In the genomic region with DNA sequence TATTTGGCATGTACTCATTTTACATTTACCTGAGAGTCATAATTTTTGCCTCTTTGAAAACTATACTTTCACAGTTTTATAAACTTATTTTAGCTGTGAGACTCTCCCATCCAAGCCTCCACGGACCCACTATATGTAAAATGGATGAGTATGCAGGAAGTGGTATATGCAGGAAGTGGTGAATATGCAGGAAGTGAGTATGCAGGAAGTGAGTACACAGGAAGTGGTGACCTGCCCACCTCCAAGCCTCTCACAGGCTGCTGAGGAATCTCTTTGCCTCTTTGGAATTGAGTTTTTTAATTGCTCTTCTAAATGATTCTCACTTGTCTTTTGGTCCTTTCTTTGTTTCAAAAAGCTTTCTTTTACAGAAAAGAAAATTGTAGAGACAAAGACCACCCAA, we compare ENCODE assay signal across 1 cellular context.
TF ChIP-seq lines count a peak whose summit lies in the region.

No MANE protein-coding gene starts in this region.

TF ChIP-seq in SK-N-SH treated with all-trans-retinoic acid at 6 μM for 48 hours, 23 proteins besides CTCF, POLR2A, EP300 and RAD21 (continued from another document):
- TF ChIP-seq, protein P1, sequence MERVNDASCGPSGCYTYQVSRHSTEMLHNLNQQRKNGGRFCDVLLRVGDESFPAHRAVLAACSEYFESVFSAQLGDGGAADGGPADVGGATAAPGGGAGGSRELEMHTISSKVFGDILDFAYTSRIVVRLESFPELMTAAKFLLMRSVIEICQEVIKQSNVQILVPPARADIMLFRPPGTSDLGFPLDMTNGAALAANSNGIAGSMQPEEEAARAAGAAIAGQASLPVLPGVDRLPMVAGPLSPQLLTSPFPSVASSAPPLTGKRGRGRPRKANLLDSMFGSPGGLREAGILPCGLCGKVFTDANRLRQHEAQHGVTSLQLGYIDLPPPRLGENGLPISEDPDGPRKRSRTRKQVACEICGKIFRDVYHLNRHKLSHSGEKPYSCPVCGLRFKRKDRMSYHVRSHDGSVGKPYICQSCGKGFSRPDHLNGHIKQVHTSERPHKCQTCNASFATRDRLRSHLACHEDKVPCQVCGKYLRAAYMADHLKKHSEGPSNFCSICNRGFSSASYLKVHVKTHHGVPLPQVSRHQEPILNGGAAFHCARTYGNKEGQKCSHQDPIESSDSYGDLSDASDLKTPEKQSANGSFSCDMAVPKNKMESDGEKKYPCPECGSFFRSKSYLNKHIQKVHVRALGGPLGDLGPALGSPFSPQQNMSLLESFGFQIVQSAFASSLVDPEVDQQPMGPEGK (CRISPR knock-in tag; IDR thresholded peaks at IDR 0.05; ENCODE audit: borderline replicate concordance): no peak
- TF ChIP-seq ZNF70 (CRISPR knock-in tag; IDR thresholded peaks at IDR 0.05): no peak
TF ChIP-seq in SK-N-SH treated with all-trans-retinoic acid at 6 μM for 48 hours: peak in this region for 0.
